In genomic region chr1:151626740-151627139, GRCh38 we compare ENCODE assay signal across 27 cellular contexts.
"Had no signal": no experiment of that assay in that cellular context is flagged by ENCODE, and none has a peak within 500 bp of the region (broad histone marks: within the 10 kb centered on the region; RNA-seq: fewer than 3 reads in every experiment).

No MANE protein-coding gene starts in this region.

- H2AFZ ChIP-seq: neural progenitor cell, parathyroid adenoma had no signal

- H3K4me1 Mint-ChIP-seq: neural progenitor cell had no signal

- H3K27me3 ChIP-seq: neural progenitor cell, ovary, right lobe of liver, sigmoid colon, thyroid gland, tibial nerve, upper lobe of left lung, vagina had no signal

- H3K36me3 Mint-ChIP-seq: natural killer cell had no signal

- H3K4me1 ChIP-seq: neural progenitor cell, right lobe of liver had no signal

- H3K4me3 Mint-ChIP-seq: natural killer cell; nephron; neural progenitor cell; stimulated activated effector memory CD8-positive, alpha-beta T cell treated with anti-CD3 and anti-CD28 coated beads, Interleukin-12 subunit alpha, Interleukin-12 subunit beta, amount 100 ng/mL, for 72 hours; stimulated activated naive B cell treated with anti-CD40 and anti-IgM and Interleukin-4, amounts not matched to agents 10 μg/mL and 1 μg/mL and 100 μg/mL, for 72 hours; stimulated activated naive CD8-positive, alpha-beta T cell treated with anti-CD3 and anti-CD28 coated beads, Interleukin-15, amount 100 ng/mL, for 72 hours had no signal

- DNase-seq: natural killer cell; occipital lobe; ovary; posterior cingulate gyrus; psoas muscle; right cardiac atrium; right lobe of liver; sigmoid colon; small intestine; stimulated activated CD4-positive, alpha-beta T cell treated with anti-CD3 and anti-CD28 coated beads, Interleukin-15, amount 100 ng/mL, for 24 hours; stimulated activated CD4-positive, alpha-beta T cell treated with anti-CD3 and anti-CD28 coated beads, Interleukin-2, amount 100 ng/mL, for 24 hours; stimulated activated CD4-positive, alpha-beta T cell treated with anti-CD3 and anti-CD28 coated beads, Interleukin-2, amount 100 ng/mL, for 48 hours; stimulated activated CD4-positive, alpha-beta T cell treated with anti-CD3 and anti-CD28 coated beads, Interleukin-4, amount 100 ng/mL, for 24 hours; stimulated activated naive B cell treated with anti-CD40 and anti-IgM and Interleukin-4, amounts not matched to agents 10 μg/mL and 1 μg/mL and 100 μg/mL, for 72 hours; stimulated activated naive CD4-positive, alpha-beta T cell treated with Interleukin-2 at 50 U/mL for 16 hours; stimulated activated naive CD8-positive, alpha-beta T cell treated with anti-CD3 and anti-CD28 coated beads, Interleukin-15, amount 100 ng/mL, for 72 hours; thyroid gland; trophoblast cell; upper lobe of left lung had no signal

- H3K4me3 ChIP-seq: neural progenitor cell, ovary, psoas muscle, right lobe of liver, sigmoid colon, thoracic aorta, thyroid gland, tibial nerve, upper lobe of left lung, vagina had no signal

- H3K27me3 Mint-ChIP-seq: progenitor cell of endocrine pancreas; stimulated activated naive B cell treated with anti-CD40 and anti-IgM and Interleukin-4, amounts not matched to agents 10 μg/mL and 1 μg/mL and 100 μg/mL, for 72 hours; stimulated activated naive CD8-positive, alpha-beta T cell treated with anti-CD3 and anti-CD28 coated beads, Interleukin-15, amount 100 ng/mL, for 72 hours had no signal

- H3K36me3 ChIP-seq: neural progenitor cell, ovary, right lobe of liver, sigmoid colon, thoracic aorta, thyroid gland, upper lobe of left lung, vagina had no signal

- H3K27ac Mint-ChIP-seq: natural killer cell; nephron; neural progenitor cell; progenitor cell of endocrine pancreas; stimulated activated effector memory CD8-positive, alpha-beta T cell treated with anti-CD3 and anti-CD28 coated beads, Interleukin-12 subunit alpha, Interleukin-12 subunit beta, amount 100 ng/mL, for 72 hours; stimulated activated naive B cell treated with anti-CD40 and anti-IgM and Interleukin-4, amounts not matched to agents 10 μg/mL and 1 μg/mL and 100 μg/mL, for 72 hours; stimulated activated naive CD8-positive, alpha-beta T cell treated with anti-CD3 and anti-CD28 coated beads, Interleukin-15, amount 100 ng/mL, for 72 hours had no signal

- H3K9me3 ChIP-seq: ovary, psoas muscle, right lobe of liver, sigmoid colon, thoracic aorta, thyroid gland, tibial nerve, upper lobe of left lung, vagina had no signal

- H3K27ac ChIP-seq: neural progenitor cell, ovary, parathyroid adenoma, psoas muscle, right lobe of liver, thoracic aorta, thyroid gland, tibial nerve, upper lobe of left lung, vagina had no signal

- H3K9ac ChIP-seq: neural progenitor cell, parathyroid adenoma had no signal

- H3K4me2 ChIP-seq: neural progenitor cell had no signal

- ATAC-seq: natural killer cell; psoas muscle; right cardiac atrium; right lobe of liver; stimulated activated effector memory CD8-positive, alpha-beta T cell treated with anti-CD3 and anti-CD28 coated beads, Interleukin-12 subunit alpha, Interleukin-12 subunit beta, amount 100 ng/mL, for 72 hours; stimulated activated naive B cell treated with anti-CD40 and anti-IgM and Interleukin-4, amounts not matched to agents 10 μg/mL and 1 μg/mL and 100 μg/mL, for 72 hours; stimulated activated naive CD8-positive, alpha-beta T cell treated with anti-CD3 and anti-CD28 coated beads, Interleukin-15, amount 100 ng/mL, for 72 hours had no signal

- H3K9me3 Mint-ChIP-seq: natural killer cell; stimulated activated effector memory CD8-positive, alpha-beta T cell treated with anti-CD3 and anti-CD28 coated beads, Interleukin-12 subunit alpha, Interleukin-12 subunit beta, amount 100 ng/mL, for 72 hours; stimulated activated naive B cell treated with anti-CD40 and anti-IgM and Interleukin-4, amounts not matched to agents 10 μg/mL and 1 μg/mL and 100 μg/mL, for 72 hours; stimulated activated naive CD8-positive, alpha-beta T cell treated with anti-CD3 and anti-CD28 coated beads, Interleukin-15, amount 100 ng/mL, for 72 hours had no signal
